Comparison of ENCODE assay signal across 1 cellular context in the genomic region with DNA sequence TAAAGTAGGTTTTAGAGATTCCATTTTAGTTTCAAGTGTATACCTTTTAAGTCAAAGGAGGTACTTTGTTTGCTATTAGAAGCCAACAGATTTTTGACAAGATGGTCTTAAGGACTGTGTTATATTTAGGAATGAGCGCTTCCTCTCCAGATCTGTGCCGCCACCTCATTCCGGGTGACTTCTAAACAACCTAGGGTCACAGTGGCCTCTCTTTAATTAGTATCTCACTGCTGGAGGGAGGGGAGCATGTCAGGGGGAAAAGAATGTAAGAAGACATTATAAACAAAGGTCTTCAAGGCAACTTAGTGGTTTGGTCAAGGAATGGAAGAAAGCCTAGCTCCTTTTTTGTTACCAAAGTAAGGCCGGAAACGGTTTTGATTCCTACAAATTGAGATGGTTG.
TF ChIP-seq lines count a peak whose summit lies in the region.

No MANE protein-coding gene starts in this region.

TF ChIP-seq in GM12878, 131 proteins besides CTCF, POLR2A, EP300 and RAD21 (continued from another document):
- TF ChIP-seq BCL3 (IDR thresholded peaks at IDR 0.05; ENCODE audit: borderline replicate concordance, insufficient read depth, low read depth, low read length, poor library complexity, severe bottlenecking) (no peak), ASH2L (IDR thresholded peaks at IDR 0.05; ENCODE audit: borderline replicate concordance, low read depth) (no peak), KLF5 (IDR thresholded peaks at IDR 0.05; ENCODE audit: partially characterized antibody) (no peak), BHLHE40 (IDR thresholded peaks at IDR 0.05; ENCODE audit: borderline replicate concordance in 1 of 2, low read depth in 2 of 2, low read length in 1 of 2) (no peak), SRF (IDR thresholded peaks at IDR 0.05; ENCODE audit: low read depth in 2 of 2, low read length in 2 of 2) (no peak), ZNF207 (IDR thresholded peaks at IDR 0.05; ENCODE audit: borderline replicate concordance) (no peak), WRNIP1 (IDR thresholded peaks at IDR 0.05; ENCODE audit: borderline replicate concordance, low read depth, low read length) (no peak), RAD51 (IDR thresholded peaks at IDR 0.05) (no peak)
- TF ChIP-seq, protein P1, sequence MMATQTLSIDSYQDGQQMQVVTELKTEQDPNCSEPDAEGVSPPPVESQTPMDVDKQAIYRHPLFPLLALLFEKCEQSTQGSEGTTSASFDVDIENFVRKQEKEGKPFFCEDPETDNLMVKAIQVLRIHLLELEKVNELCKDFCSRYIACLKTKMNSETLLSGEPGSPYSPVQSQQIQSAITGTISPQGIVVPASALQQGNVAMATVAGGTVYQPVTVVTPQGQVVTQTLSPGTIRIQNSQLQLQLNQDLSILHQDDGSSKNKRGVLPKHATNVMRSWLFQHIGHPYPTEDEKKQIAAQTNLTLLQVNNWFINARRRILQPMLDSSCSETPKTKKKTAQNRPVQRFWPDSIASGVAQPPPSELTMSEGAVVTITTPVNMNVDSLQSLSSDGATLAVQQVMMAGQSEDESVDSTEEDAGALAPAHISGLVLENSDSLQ (IDR thresholded peaks at IDR 0.05), result no peak
